ENCODE assay signal across 28 cellular contexts in the genomic region with DNA sequence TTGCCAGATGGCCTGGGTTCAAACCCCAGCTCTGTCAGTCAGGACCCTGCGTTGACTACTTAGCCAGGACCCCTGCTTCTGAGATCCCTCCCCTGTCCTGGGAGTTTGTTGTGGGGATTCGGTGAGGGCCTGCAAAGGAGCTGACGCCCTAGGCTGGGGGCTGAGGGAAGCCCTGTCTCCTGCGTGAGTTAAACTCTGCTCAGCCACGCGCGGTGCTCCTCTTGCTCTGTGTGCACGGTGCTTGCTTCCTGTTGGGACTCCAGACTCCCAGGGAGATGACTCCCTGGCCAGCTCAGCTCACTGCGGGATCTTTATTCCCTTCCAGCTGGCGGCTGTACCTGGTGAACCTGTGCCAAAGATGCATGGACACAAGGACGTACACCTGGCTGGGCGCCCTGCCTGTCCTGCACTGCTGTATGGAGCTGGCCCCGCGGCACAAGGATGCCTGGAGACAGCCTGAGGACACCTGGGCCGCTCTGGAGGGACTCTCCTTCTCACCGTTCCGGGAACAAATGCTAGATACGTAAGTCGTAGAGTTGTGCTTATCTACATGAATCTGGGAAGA. TPM values are rescaled to one million over a fixed set of nuclear protein-coding genes. Genes with fewer than 3 reads are reported as not detected.
DNase-seq lines count a peak whose midpoint lies in the region; ATAC-seq and TF ChIP-seq lines count a peak whose summit lies in the region.
"Had no signal": no experiment of that assay in that cellular context is flagged by ENCODE, and none has a peak within 500 bp of the region (broad histone marks: within the 10 kb centered on the region; RNA-seq: fewer than 3 reads in every experiment).

No MANE protein-coding gene starts in this region.

- no peak overlapping the region for H3K4me3 Mint-ChIP-seq in CD8-positive, alpha-beta T cell
- H3K4me3 Mint-ChIP-seq in neural crest cell = no peak overlapping the region
- H3K4me3 Mint-ChIP-seq in activated naive CD4-positive, alpha-beta T cell treated with anti-CD3 and anti-CD28 coated beads for 36 hours = no peak overlapping the region
- H3K4me3 Mint-ChIP-seq: activated T-cell treated with anti-CD3 and anti-CD28 coated beads, Interleukin-2, amount 50 U/mL, for 4 hours; CD14-positive monocyte; endodermal cell; stimulated activated memory B cell treated with anti-CD40 and anti-IgM and Interleukin-4, amounts not matched to agents 10 μg/mL and 1 μg/mL and 100 μg/mL, for 72 hours had no signal

- peaks cover 89% of the 10 kb centered on the region for H3K36me3 Mint-ChIP-seq in CD8-positive, alpha-beta T cell
- peaks cover 24% of the 10 kb centered on the region for H3K36me3 Mint-ChIP-seq in neural crest cell (ENCODE audit: low read depth)
- H3K36me3 Mint-ChIP-seq in activated naive CD4-positive, alpha-beta T cell treated with anti-CD3 and anti-CD28 coated beads for 36 hours (ENCODE audit: low read depth) = peaks cover 74% of the 10 kb centered on the region

- peaks cover 3% of the 10 kb centered on the region for H3K9me3 Mint-ChIP-seq in CD8-positive, alpha-beta T cell
- no peaks in the 10 kb centered on the region for H3K9me3 Mint-ChIP-seq in neural crest cell
- H3K9me3 Mint-ChIP-seq in activated naive CD4-positive, alpha-beta T cell treated with anti-CD3 and anti-CD28 coated beads for 36 hours = peaks cover 6% of the 10 kb centered on the region

- POLR2A ChIA-PET in CD8-positive, alpha-beta T cell (lab: Charles Lee) = no interaction called here
- POLR2A ChIA-PET in Panc1 (lab: Charles Lee) = no interaction called here

- peaks cover 76% of the 10 kb centered on the region for H3K36me3 ChIP-seq in CD8-positive, alpha-beta T cell (ENCODE audit: insufficient read depth, low read length)
- peaks cover 6% of the 10 kb centered on the region for H3K36me3 ChIP-seq in Panc1 (ENCODE audit: control insufficient read depth, insufficient read depth, low read length)

- H3K9me3 ChIP-seq in CD8-positive, alpha-beta T cell (ENCODE audit: low read length) = peaks cover under 1% of the 10 kb centered on the region
- H3K9me3 ChIP-seq in Panc1 (ENCODE audit: control insufficient read depth, insufficient read depth, low read depth, low read length) = no peaks in the 10 kb centered on the region
- H3K9me3 ChIP-seq: body of pancreas, SK-N-SH had no signal

- peak overlapping the region; percentile 72 for H3K27ac ChIP-seq in C4-2B
- H3K27ac ChIP-seq in CD8-positive, alpha-beta T cell (ENCODE audit: low read depth, low read length) = no peak overlapping the region
- peak overlapping the region; percentile 7 for H3K27ac ChIP-seq in Panc1 (ENCODE audit: low read length)
- H3K27ac ChIP-seq: body of pancreas, upper lobe of left lung had no signal

- H3K27me3 ChIP-seq in CD8-positive, alpha-beta T cell (ENCODE audit: insufficient read depth, low read length) = no peaks in the 10 kb centered on the region
- no peaks in the 10 kb centered on the region for H3K27me3 ChIP-seq in Panc1 (ENCODE audit: control insufficient read depth, insufficient read depth, low read length)
- H3K27me3 ChIP-seq: body of pancreas, upper lobe of left lung had no signal

- intact Hi-C loops in CD8-positive, alpha-beta T cell (cut with DNase I, micrococcal nuclease) = loop anchor here in 1 of 2 experiments (2.0 kb wide), 1 partner anchor 79 kb away; no protein-coding TSS in a partner anchor
- intact Hi-C loops in Panc1 (cut with micrococcal nuclease; ENCODE audit: unreplicated experiment) = no loop called here
- intact Hi-C loops in activated naive CD4-positive, alpha-beta T cell treated with anti-CD3 and anti-CD28 coated beads for 36 hours (cut with micrococcal nuclease) = no loop called here

- TF ChIP-seq CTCF in C4-2B (conservative IDR thresholded peaks at IDR 0.05) (no peak), Panc1 (IDR thresholded peaks at IDR 0.05) (no peak), neural crest cell (conservative IDR thresholded peaks at IDR 0.05) (no peak)
- no peak for TF ChIP-seq CTCF in CD8-positive, alpha-beta T cell (IDR thresholded peaks at IDR 0.05)

- in situ Hi-C loops in Panc1 (cut with HindIII; ENCODE audit: low pct_unique_long_range_greater_than_20kb, low sequenced_read_pairs) = no loop called here

- DNase-seq in CD8-positive, alpha-beta T cell = no peak
- DNase-seq in Panc1 (ENCODE audit: low read depth, low spot score) (no peak), neural crest cell (ENCODE audit: low read depth, low spot score) (no peak), NCI-H1436 (lab: John Stamatoyannopoulos, UW) (no peak), DMS 273 treated with DMSO at 0.1 percent for 48 hours (lab: John Stamatoyannopoulos, UW) (no peak)
- no peak for DNase-seq in activated naive CD4-positive, alpha-beta T cell treated with anti-CD3 and anti-CD28 coated beads for 36 hours
- DNase-seq: activated CD4-positive, alpha-beta T cell treated with anti-CD3 and anti-CD28 coated beads for 1 hour; activated CD8-positive, alpha-beta memory T cell treated with anti-CD3 and anti-CD28 coated beads for 24 hours; activated naive CD4-positive, alpha-beta T cell; activated T-cell treated with anti-CD3 and anti-CD28 coated beads, Interleukin-2, amount 50 U/mL, for 4 hours; dermis blood vessel endothelial cell; DND-41; endodermal cell; GF-D8; islet precursor cell; NCI-H146; NCI-H510A treated with DMSO at 0.1 percent for 48 hours; NK-92 treated with Interleukin-12 subunit alpha and Interleukin-12 subunit beta, amount 100 ng/mL, for 24 hours; nucleus accumbens; PC-3; SK-N-SH; T-helper 2 cell; upper lobe of left lung had no signal

- no peaks in the 10 kb centered on the region for H3K4me1 ChIP-seq in CD8-positive, alpha-beta T cell (ENCODE audit: insufficient read depth, low read length)
- H3K4me1 ChIP-seq in Panc1 (ENCODE audit: control insufficient read depth, insufficient read depth, low read length) = peaks cover 7% of the 10 kb centered on the region; the same call in 1 of the 2 replicates
- H3K4me1 ChIP-seq: body of pancreas, upper lobe of left lung had no signal

- CTCF ChIA-PET in CD8-positive, alpha-beta T cell (lab: Charles Lee) = no interaction called here
- CTCF ChIA-PET in Panc1 (lab: Charles Lee) = interaction anchor here (0.7 kb wide), 1 partner anchor 102 kb away, joined by 8 read pairs; no protein-coding TSS in a partner anchor
- CTCF ChIA-PET in activated naive CD4-positive, alpha-beta T cell treated with anti-CD3 and anti-CD28 coated beads for 36 hours (lab: Charles Lee) = no interaction called here

- H3K27ac Mint-ChIP-seq in CD8-positive, alpha-beta T cell = peak overlapping the region; percentile 49
- peak overlapping the region; percentile 45 for H3K27ac Mint-ChIP-seq in neural crest cell (ENCODE audit: unreplicated experiment)
- H3K27ac Mint-ChIP-seq in activated naive CD4-positive, alpha-beta T cell treated with anti-CD3 and anti-CD28 coated beads for 36 hours = no peak overlapping the region
- H3K27ac Mint-ChIP-seq: endodermal cell; stimulated activated memory B cell treated with anti-CD40 and anti-IgM and Interleukin-4, amounts not matched to agents 10 μg/mL and 1 μg/mL and 100 μg/mL, for 72 hours had no signal

- ATAC-seq in CD8-positive, alpha-beta T cell = no peak
- peak; percentile 49 for ATAC-seq in Panc1
- ATAC-seq: activated T-cell treated with anti-CD3 and anti-CD28 coated beads, Interleukin-2, amount 50 U/mL, for 4 hours; body of pancreas; PC-3; Right ventricle myocardium inferior; stimulated activated memory B cell treated with anti-CD40 and anti-IgM and Interleukin-4, amounts not matched to agents 10 μg/mL and 1 μg/mL and 100 μg/mL, for 72 hours had no signal

- peaks cover 5% of the 10 kb centered on the region for H3K4me1 Mint-ChIP-seq in CD8-positive, alpha-beta T cell (ENCODE audit: low read depth)
- no peaks in the 10 kb centered on the region for H3K4me1 Mint-ChIP-seq in neural crest cell
- no peaks in the 10 kb centered on the region for H3K4me1 Mint-ChIP-seq in activated naive CD4-positive, alpha-beta T cell treated with anti-CD3 and anti-CD28 coated beads for 36 hours (ENCODE audit: low read depth)
- H3K4me1 Mint-ChIP-seq: CD14-positive monocyte; endodermal cell; stimulated activated memory B cell treated with anti-CD40 and anti-IgM and Interleukin-4, amounts not matched to agents 10 μg/mL and 1 μg/mL and 100 μg/mL, for 72 hours had no signal

- H3K4me3 ChIP-seq in CD8-positive, alpha-beta T cell (ENCODE audit: low read depth, low read length) = no peak overlapping the region
- no peak overlapping the region for H3K4me3 ChIP-seq in Panc1 (ENCODE audit: low read depth in 2 of 2, low read length in 2 of 2)
- H3K4me3 ChIP-seq: body of pancreas, upper lobe of left lung had no signal

- no peaks in the 10 kb centered on the region for H3K27me3 Mint-ChIP-seq in CD8-positive, alpha-beta T cell (ENCODE audit: low read depth)
- no peaks in the 10 kb centered on the region for H3K27me3 Mint-ChIP-seq in neural crest cell (ENCODE audit: low read depth)
- no peaks in the 10 kb centered on the region for H3K27me3 Mint-ChIP-seq in activated naive CD4-positive, alpha-beta T cell treated with anti-CD3 and anti-CD28 coated beads for 36 hours (ENCODE audit: low read depth)
- H3K27me3 Mint-ChIP-seq: stimulated activated memory B cell treated with anti-CD40 and anti-IgM and Interleukin-4, amounts not matched to agents 10 μg/mL and 1 μg/mL and 100 μg/mL, for 72 hours had no signal

- no TSS peak for BruUV-seq in Panc1 (replicated peaks; lab: Mats Ljungman, UMichigan)

RNA-seq across cellular contexts. Expression of gene RNF213, which starts 37.4 kb away (rescaled TPM):
- total RNA-seq in CD8-positive, alpha-beta T cell = 100 to 1,000 TPM; 318 to 336 TPM
- total RNA-seq in Panc1 (2021; ENCODE audit: unreplicated experiment) = 230 TPM
- 174 TPM for polyA plus RNA-seq in Panc1 (2012; ENCODE audit: insufficient read length)
- 29.6 and 31.9 TPM in 2 replicates for total RNA-seq in neural crest cell
- total RNA-seq in activated naive CD4-positive, alpha-beta T cell treated with anti-CD3 and anti-CD28 coated beads for 36 hours = 100 to 1,000 TPM; 234 to 250 TPM
